8 cellular contexts compared by ENCODE assay signal in genomic region chr1:81802601-81803422, GRCh38. TPM values are rescaled to one million over a fixed set of nuclear protein-coding genes. Genes with fewer than 3 reads are reported as not detected.
DNase-seq lines count a peak whose midpoint lies in the region; ATAC-seq and TF ChIP-seq lines count a peak whose summit lies in the region.

No MANE protein-coding gene starts in this region.

- POLR2A ChIA-PET in AG04449 (lab: Yijun Ruan, JAX): no interaction called here
- POLR2A ChIA-PET in HEK293T (lab: Yijun Ruan, JAX): interaction anchor here (0.8 to 1.4 kb wide), 2 partner anchors 36 to 280 kb away, joined by 3 to 4 read pairs; no protein-coding TSS in a partner anchor

- ATAC-seq in RWPE2 (ENCODE audit: low read depth): peak; percentile 52
- ATAC-seq in HG03460 (IDR thresholded peaks at IDR 0.05; ENCODE audit: unreplicated experiment): no peak
- ATAC-seq in activated T-helper 17 cell treated with anti-CD3 and anti-CD28 coated beads, Interleukin-2, amount 50 U/mL, for 72 hours (replicated peaks): no peak

- no peaks in the 10 kb centered on the region for H3K27me3 Mint-ChIP-seq in nephron (ENCODE audit: low read depth)
- H3K27me3 Mint-ChIP-seq in activated T-helper 17 cell treated with anti-CD3 and anti-CD28 coated beads, Interleukin-2, amount 50 U/mL, for 72 hours: peaks cover 24% of the 10 kb centered on the region

- CTCF ChIA-PET in AG04449 (lab: Yijun Ruan, JAX): interaction anchor here (0.6 to 1.6 kb wide), 6 partner anchors 12 to 574 kb away, joined by 3 to 9 read pairs (median 4); no protein-coding TSS in a partner anchor
- CTCF ChIA-PET in HEK293T (lab: Yijun Ruan, JAX): interaction anchor here (0.6 to 1.0 kb wide), 2 partner anchors 253 to 394 kb away, joined by 3 to 5 read pairs; no protein-coding TSS in a partner anchor

- H3K36me3 ChIP-seq in RWPE2 (ENCODE audit: low read depth): no peaks in the 10 kb centered on the region

- no peaks in the 10 kb centered on the region for H3K9me3 Mint-ChIP-seq in nephron
- no peaks in the 10 kb centered on the region for H3K9me3 Mint-ChIP-seq in activated T-helper 17 cell treated with anti-CD3 and anti-CD28 coated beads, Interleukin-2, amount 50 U/mL, for 72 hours

- DNase-seq in AG04449 (ENCODE audit: low read depth, low spot score) (no peak), HEK293T (ENCODE audit: extremely low spot score) (peak; percentile 42), RWPE2 (ENCODE audit: low spot score) (no peak), fibroblast of peridontal ligament (ENCODE audit: extremely low read depth) (peak; percentile 66), activated T-cell treated with anti-CD3 and anti-CD28 coated beads for 4 hours (no peak)

- H3K27ac ChIP-seq in RWPE2 (ENCODE audit: poor library complexity, severe bottlenecking): peak overlapping the region; percentile 45

- peak; percentile 76 for TF ChIP-seq CTCF in AG04449 (IDR thresholded peaks at IDR 0.05; ENCODE audit: insufficient read depth, low read length, missing control alignments)
- peak; percentile 22 for TF ChIP-seq CTCF in RWPE2 (IDR thresholded peaks at IDR 0.05; ENCODE audit: poor library complexity, severe bottlenecking)
- TF ChIP-seq CTCF in nephron (IDR thresholded peaks at IDR 0.05; ENCODE audit: unreplicated experiment in 3 of 3): peak; percentile 37 to 52 (median 38)

- peaks cover 42% of the 10 kb centered on the region for H3K4me1 Mint-ChIP-seq in nephron
- H3K4me1 Mint-ChIP-seq in activated T-helper 17 cell treated with anti-CD3 and anti-CD28 coated beads, Interleukin-2, amount 50 U/mL, for 72 hours: peaks cover 4% of the 10 kb centered on the region

- H3K4me3 ChIP-seq in AG04449 (ENCODE audit: low read depth, low read length): peak overlapping the region; percentile 81
- H3K4me3 ChIP-seq in RWPE2 (ENCODE audit: severe bottlenecking): peak overlapping the region; percentile 44

- H3K27me3 ChIP-seq in RWPE2 (ENCODE audit: insufficient read depth, poor library complexity, severe bottlenecking): peaks cover 94% of the 10 kb centered on the region

- no peaks in the 10 kb centered on the region for H3K9me3 ChIP-seq in RWPE2 (ENCODE audit: severe bottlenecking)

- H3K4me1 ChIP-seq in RWPE2 (ENCODE audit: insufficient read depth, poor library complexity, severe bottlenecking): no peaks in the 10 kb centered on the region

- H3K27ac Mint-ChIP-seq in nephron: peak overlapping the region; percentile 93 to 100 (median 96)
- H3K27ac Mint-ChIP-seq in activated T-helper 17 cell treated with anti-CD3 and anti-CD28 coated beads, Interleukin-2, amount 50 U/mL, for 72 hours: no peak overlapping the region

- H3K4me3 Mint-ChIP-seq in nephron: peak overlapping the region; percentile 94 to 97 (median 97)
- H3K4me3 Mint-ChIP-seq in activated T-helper 17 cell treated with anti-CD3 and anti-CD28 coated beads, Interleukin-2, amount 50 U/mL, for 72 hours: no peak overlapping the region

- H3K36me3 Mint-ChIP-seq in nephron (ENCODE audit: low read depth): no peaks in the 10 kb centered on the region
- no peaks in the 10 kb centered on the region for H3K36me3 Mint-ChIP-seq in activated T-helper 17 cell treated with anti-CD3 and anti-CD28 coated beads, Interleukin-2, amount 50 U/mL, for 72 hours (ENCODE audit: low read depth)

TF ChIP-seq in HEK293T, 16 proteins besides CTCF, POLR2A, EP300 and RAD21:
- no peak for TF ChIP-seq ZNF384 (IDR thresholded peaks at IDR 0.05)
- TF ChIP-seq L3MBTL2 (conservative IDR thresholded peaks at IDR 0.05): peak; percentile 68

RNA-seq across cellular contexts. Expression of gene ADGRL2, which starts 2.1 kb away (rescaled TPM):
- not detected for total RNA-seq in activated T-helper 17 cell treated with anti-CD3 and anti-CD28 coated beads, Interleukin-2, amount 50 U/mL, for 72 hours

Comparison
In these comparisons a context has a peak if more than half of its experiments do, and no peak if none do; other contexts are left out.
1. DNase-seq: peak in HEK293T (single experiment) and fibroblast of peridontal ligament (single experiment); none in AG04449 (single experiment), RWPE2 (single experiment) and activated T-cell treated with anti-CD3 and anti-CD28 coated beads for 4 hours (single experiment).
2. CTCF ChIP-seq: peak in every context shown above with its lines; median percentile 76 in AG04449; 38 in nephron; 22 in RWPE2.